In genomic region chr2:134980639-134981038, GRCh38 we compare ENCODE assay signal across 26 cellular contexts.
"Had no signal": no experiment of that assay in that cellular context is flagged by ENCODE, and none has a peak within 500 bp of the region (broad histone marks: within the 10 kb centered on the region; RNA-seq: fewer than 3 reads in every experiment).

No MANE protein-coding gene starts in this region.

- DNase-seq: colonic mucosa; cortex of kidney; effector CD8-positive, alpha-beta T cell; effector memory CD8-positive, alpha-beta T cell; endodermal cell; erythroblast; esophagus squamous epithelium; foreskin fibroblast; foreskin melanocyte; gastrocnemius medialis; glutamatergic neuron; head of caudate nucleus; heart right ventricle; hippocampal formation; left cardiac atrium; left lung; left ventricle myocardium superior; lower lobe of right lung; mesenchymal stem cell; mucosa of descending colon; naive B cell had no signal

- H3K36me3 ChIP-seq: colonic mucosa, esophagus squamous epithelium, gastrocnemius medialis, heart right ventricle, left lung, lower lobe of right lung had no signal

- H3K4me1 ChIP-seq: colonic mucosa, esophagus squamous epithelium, gastrocnemius medialis, left lung, lower lobe of right lung had no signal

- FAIRE-seq: endometrium, islet of Langerhans, keratinocyte had no signal

- H3K9me3 ChIP-seq: colonic mucosa, esophagus squamous epithelium, gastrocnemius medialis, lower lobe of right lung, mucosa of descending colon had no signal

- H3K27ac ChIP-seq: colonic mucosa, epithelial cell of prostate, esophagus squamous epithelium, gastrocnemius medialis, heart right ventricle, left lung, lower lobe of right lung had no signal

- H3K4me3 ChIP-seq: colonic mucosa, esophagus squamous epithelium, gastrocnemius medialis, heart right ventricle, left lung, lower lobe of right lung, mucosa of descending colon had no signal

- ATAC-seq: effector memory CD8-positive, alpha-beta T cell; esophagus mucosa; gastrocnemius medialis; heart right ventricle; left cardiac atrium; left lung; left ventricle myocardium superior; lower lobe of right lung; mucosa of descending colon had no signal

- H3K27me3 ChIP-seq: colonic mucosa, esophagus squamous epithelium, gastrocnemius medialis, heart right ventricle, left lung had no signal
